ENCODE assay signal across 12 cellular contexts in genomic region chr9:130539473-130540223, GRCh38. TPM values are rescaled to one million over a fixed set of nuclear protein-coding genes. Genes with fewer than 3 reads are reported as not detected.
DNase-seq lines count a peak whose midpoint lies in the region; ATAC-seq, FAIRE-seq and TF ChIP-seq lines count a peak whose summit lies in the region.
"Had no signal": no experiment of that assay in that cellular context is flagged by ENCODE, and none has a peak within 500 bp of the region (broad histone marks: within the 10 kb centered on the region; RNA-seq: fewer than 3 reads in every experiment).

No MANE protein-coding gene starts in this region.

- TF ChIP-seq CTCF in A549 (IDR thresholded peaks at IDR 0.05) (no peak), fibroblast of pulmonary artery (IDR thresholded peaks at IDR 0.05; ENCODE audit: low read length, missing control alignments) (no peak), CD14-positive monocyte (IDR thresholded peaks at IDR 0.05) (no peak), GM13976 (IDR thresholded peaks at IDR 0.05; ENCODE audit: borderline replicate concordance, control extremely low read depth, extremely low read depth, insufficient read depth, missing control alignments) (no peak)
- no peak for TF ChIP-seq CTCF in CD8-positive, alpha-beta T cell (IDR thresholded peaks at IDR 0.05)

- no peaks in the 10 kb centered on the region for H3K36me3 Mint-ChIP-seq in CD8-positive, alpha-beta T cell
- H3K36me3 Mint-ChIP-seq in CD14-positive monocyte: no peaks in the 10 kb centered on the region

- H3K4me2 ChIP-seq in A549: peak overlapping the region; percentile 36
- H3K4me2 ChIP-seq: KMS-11 had no signal

- peaks cover 17% of the 10 kb centered on the region for H3K4me1 Mint-ChIP-seq in CD8-positive, alpha-beta T cell (ENCODE audit: low read depth)
- peaks cover 4% of the 10 kb centered on the region for H3K4me1 Mint-ChIP-seq in CD14-positive monocyte

- H3K4me3 ChIP-seq in A549 (no peak overlapping the region), fibroblast of pulmonary artery (replicated peaks; ENCODE audit: low read depth, low read length) (no peak overlapping the region)
- no peak overlapping the region for H3K4me3 ChIP-seq in CD8-positive, alpha-beta T cell (ENCODE audit: low read depth, low read length)
- H3K4me3 ChIP-seq: vagina had no signal

- no peak for FAIRE-seq in A549 (lab: Jason Lieb, UNC)

- no peak overlapping the region for H3K27ac ChIP-seq in A549
- no peak overlapping the region for H3K27ac ChIP-seq in CD8-positive, alpha-beta T cell (ENCODE audit: low read depth, low read length)
- H3K27ac ChIP-seq: KMS-11, vagina, VCaP had no signal

- peaks cover 49% of the 10 kb centered on the region for H3K27me3 Mint-ChIP-seq in CD8-positive, alpha-beta T cell (ENCODE audit: low read depth)
- peaks cover 53 to 62% (median 56%) of the 10 kb centered on the region in 3 donors for H3K27me3 Mint-ChIP-seq in CD14-positive monocyte (ENCODE audit: low read depth in 3 of 3)

- peak; percentile 42 to 59 for DNase-seq in A549 (ENCODE audit: low read depth in 1 of 2, low spot score in 1 of 2)
- peak; percentile 78 for DNase-seq in HPDE6-E6E7 (ENCODE audit: extremely low spot score)
- peak; percentile 27 to 44 for DNase-seq in SW 1271 (lab: John Stamatoyannopoulos, UW)
- peak; percentile 85 for DNase-seq in fibroblast of pulmonary artery (ENCODE audit: low read depth)
- DNase-seq in CD8-positive, alpha-beta T cell: no peak
- no peak for DNase-seq in CD14-positive monocyte (ENCODE audit: low spot score)
- no peak for DNase-seq in GM13976 (ENCODE audit: low spot score)
- DNase-seq: effector memory CD8-positive, alpha-beta T cell had no signal

- peaks cover 4% of the 10 kb centered on the region for H3K27me3 ChIP-seq in CD8-positive, alpha-beta T cell (ENCODE audit: insufficient read depth, low read length)
- H3K27me3 ChIP-seq: vagina had no signal

- CTCF ChIA-PET in A549 (lab: Yijun Ruan, JAX): interaction anchor here (0.8 to 1.2 kb wide), 4 partner anchors 20 to 145 kb away, joined by 3 to 4 read pairs (median 3); no protein-coding TSS in a partner anchor
- CTCF ChIA-PET in CD8-positive, alpha-beta T cell (lab: Charles Lee): no interaction called here

- in situ Hi-C loops in GM13976 (cut with MboI; ENCODE audit: low sequenced_read_pairs, unreplicated experiment): no loop called here

- TF ChIP-seq RAD21 in A549 (conservative IDR thresholded peaks at IDR 0.05 in 1 of 2, IDR thresholded peaks at IDR 0.05 in 1 of 2): no peak

- H3K9me3 Mint-ChIP-seq in CD8-positive, alpha-beta T cell: no peaks in the 10 kb centered on the region
- peaks cover 0 to 5% (median 2%) of the 10 kb centered on the region in 7 donors for H3K9me3 Mint-ChIP-seq in CD14-positive monocyte
- H3K9me3 Mint-ChIP-seq: effector memory CD8-positive, alpha-beta T cell had no signal

- TF ChIP-seq POLR2A in A549 (IDR thresholded peaks at IDR 0.05; ENCODE audit: low read length): no peak

- H3K4me1 ChIP-seq in A549: peaks cover 14% of the 10 kb centered on the region
- peaks cover 6% of the 10 kb centered on the region for H3K4me1 ChIP-seq in CD8-positive, alpha-beta T cell (ENCODE audit: insufficient read depth, low read length)

- H3K4me3 Mint-ChIP-seq in CD8-positive, alpha-beta T cell: no peak overlapping the region
- no peak overlapping the region for H3K4me3 Mint-ChIP-seq in CD14-positive monocyte
- H3K4me3 Mint-ChIP-seq: effector memory CD8-positive, alpha-beta T cell had no signal

- H3K36me3 ChIP-seq in CD8-positive, alpha-beta T cell (ENCODE audit: insufficient read depth, low read length): no peaks in the 10 kb centered on the region
- H3K36me3 ChIP-seq: vagina had no signal

- H3K27ac Mint-ChIP-seq in CD8-positive, alpha-beta T cell: no peak overlapping the region
- H3K27ac Mint-ChIP-seq in CD14-positive monocyte: no peak overlapping the region
- H3K27ac Mint-ChIP-seq: effector memory CD8-positive, alpha-beta T cell had no signal

- H3K9me3 ChIP-seq in A549: no peaks in the 10 kb centered on the region
- H3K9me3 ChIP-seq in CD8-positive, alpha-beta T cell (ENCODE audit: low read length): no peaks in the 10 kb centered on the region
- H3K9me3 ChIP-seq: vagina had no signal

- intact Hi-C loops in CD8-positive, alpha-beta T cell (cut with DNase I, micrococcal nuclease): no loop called here
- intact Hi-C loops in CD14-positive monocyte (cut with micrococcal nuclease): no loop called here

- ATAC-seq in A549 (peak; percentile 41 to 69; a peak in 4 of 6 replicates), HG03108 (IDR thresholded peaks at IDR 0.05; ENCODE audit: unreplicated experiment) (no peak)
- ATAC-seq in CD8-positive, alpha-beta T cell: no peak
- ATAC-seq: effector memory CD8-positive, alpha-beta T cell had no signal

- WGBS in A549 (ENCODE audit: missing lambda C conversion rate): 41% methylated on average over 9 of the region's 9 CpGs

- POLR2A ChIA-PET in A549 (lab: Yijun Ruan, JAX): no interaction called here
- POLR2A ChIA-PET in CD8-positive, alpha-beta T cell (lab: Charles Lee): no interaction called here

- no peak for TF ChIP-seq EP300 in A549 (IDR thresholded peaks at IDR 0.05)

TF ChIP-seq in A549, 52 proteins besides CTCF, POLR2A, EP300 and RAD21:
- no peak for TF ChIP-seq HDAC2 (IDR thresholded peaks at IDR 0.05)
- peak; percentile 75 for TF ChIP-seq HOXB5 (CRISPR knock-in tag; IDR thresholded peaks at IDR 0.05)
- TF ChIP-seq JUNB (IDR thresholded peaks at IDR 0.05): peak; percentile 51; the same call in 1 of the 2 replicates
- TF ChIP-seq FOSL2 (IDR thresholded peaks at IDR 0.05): peak; percentile 72
- peak; percentile 89 for TF ChIP-seq FOSL2 (CRISPR knock-in tag; IDR thresholded peaks at IDR 0.05)
- no peak for TF ChIP-seq NFE2L2 (conservative IDR thresholded peaks at IDR 0.05; ENCODE audit: low read length)
TF ChIP-seq in A549: peak in this region for 3.

RNA-seq across cellular contexts. Expression of gene FUBP3, which starts 39.7 kb away (rescaled TPM):
- 30.4 and 43.5 TPM in 2 replicates for polyA plus RNA-seq in A549 (2011; rRNA removed)
- 34.6 and 36.1 TPM in 2 replicates for polyA plus RNA-seq in A549 (2012; cell fraction: cytosol; rRNA removed)
- polyA plus RNA-seq in A549 (2012; cell fraction: nucleus; rRNA removed): 29.3 and 58.4 TPM in 2 replicates
- 59.3 to 67.7 TPM (median 63.2 TPM) in 3 replicates for polyA plus RNA-seq in A549 (2017; fragmentation: RNase III; extraction: RNeasy Plus Mini Kit Qiagen cat#74134 plus additional on column Dnase treatment)
- polyA minus RNA-seq in A549 (2011; rRNA and poly(A)+ RNA removed): 24.1 and 47.4 TPM in 2 replicates
- 10 to 100 TPM; 29.5 to 30.2 TPM for total RNA-seq in CD8-positive, alpha-beta T cell
- polyA plus RNA-seq in CD14-positive monocyte: 10 to 100 TPM in 1 of 2 donors, 1 to 10 TPM in 1; 9.5 to 16.3 TPM

Comparison
In these comparisons a context has a peak if more than half of its experiments do, and no peak if none do; other contexts are left out.
1. ATAC-seq: peak in A549 (2 of 2); none in CD8-positive, alpha-beta T cell (single experiment) and HG03108 (single experiment).
2. DNase-seq: peak in A549 (2 of 2), HPDE6-E6E7 (single experiment), SW 1271 (2 of 2) and fibroblast of pulmonary artery (single experiment); none in CD8-positive, alpha-beta T cell (0 of 7), CD14-positive monocyte (single experiment) and GM13976 (single experiment).